Comparison of ENCODE assay signal across 1 cellular context in genomic region chr1:223012176-223012788, GRCh38.
TF ChIP-seq lines count a peak whose summit lies in the region.

No MANE protein-coding gene starts in this region.

TF ChIP-seq in neural cell, 6 proteins besides CTCF, POLR2A, EP300 and RAD21 (continued from another document):
- no peak for TF ChIP-seq REST (IDR thresholded peaks at IDR 0.05; ENCODE audit: borderline replicate concordance)
- no peak for TF ChIP-seq TAF1 (IDR thresholded peaks at IDR 0.05; ENCODE audit: low read depth)
TF ChIP-seq in neural cell: peak in this region for 0.
